19 cellular contexts compared by ENCODE assay signal in the genomic region with DNA sequence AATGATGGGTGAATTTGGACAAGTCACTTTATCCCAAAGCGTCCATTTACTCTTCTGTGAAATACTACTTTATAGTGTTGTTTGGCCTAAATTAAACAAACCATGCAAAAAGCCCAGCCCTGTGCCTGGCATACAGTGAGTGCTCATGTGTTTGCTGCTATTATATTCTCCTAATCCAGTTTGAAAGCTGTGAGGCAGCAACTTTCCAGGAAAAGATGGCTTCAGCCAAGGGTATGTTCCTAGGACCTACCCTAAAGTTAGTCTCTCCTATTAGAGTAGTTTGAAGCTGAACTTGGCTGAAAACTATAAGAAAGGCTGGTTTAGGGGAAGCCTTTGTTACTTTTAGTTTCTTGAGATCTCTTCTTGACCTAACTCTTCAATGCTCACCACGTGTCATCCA. TPM values are rescaled to one million over a fixed set of nuclear protein-coding genes. Genes with fewer than 3 reads are reported as not detected.
A peak's percentile ranks its signal among the peaks of the same experiment; 100 is the strongest.
DNase-seq lines count a peak whose midpoint lies in the region; ATAC-seq and TF ChIP-seq lines count a peak whose summit lies in the region.
"Had no signal": no experiment of that assay in that cellular context is flagged by ENCODE, and none has a peak within 500 bp of the region (broad histone marks: within the 10 kb centered on the region; RNA-seq: fewer than 3 reads in every experiment).

No MANE protein-coding gene starts in this region.

- H3K27ac Mint-ChIP-seq in activated T-cell treated with anti-CD3 and anti-CD28 coated beads, Interleukin-2, amount 50 U/mL, for 24 hours = peak overlapping the region; percentile 42
- peak overlapping the region in 7 of 8 donors; percentile 7 to 74 (median 59) for H3K27ac Mint-ChIP-seq in CD8-positive, alpha-beta memory T cell

- no peak overlapping the region for H3K4me3 Mint-ChIP-seq in activated T-cell treated with anti-CD3 and anti-CD28 coated beads, Interleukin-2, amount 50 U/mL, for 24 hours
- no peak overlapping the region for H3K4me3 Mint-ChIP-seq in CD8-positive, alpha-beta memory T cell

- peaks cover 18% of the 10 kb centered on the region for H3K4me1 ChIP-seq in CD8-positive, alpha-beta memory T cell (ENCODE audit: insufficient read depth, low read length)
- H3K4me1 ChIP-seq in colonic mucosa = peaks cover 5% of the 10 kb centered on the region
- peaks cover 14 to 56% (median 30%) of the 10 kb centered on the region in 4 donors for H3K4me1 ChIP-seq in stomach

- no peaks in the 10 kb centered on the region for H3K27me3 Mint-ChIP-seq in activated T-cell treated with anti-CD3 and anti-CD28 coated beads, Interleukin-2, amount 50 U/mL, for 24 hours
- H3K27me3 Mint-ChIP-seq in CD8-positive, alpha-beta memory T cell = no peaks in the 10 kb centered on the region

- no peak for TF ChIP-seq CTCF in colonic mucosa (IDR thresholded peaks at IDR 0.05)
- TF ChIP-seq CTCF in stomach (IDR thresholded peaks at IDR 0.05) = no peak

- POLR2A ChIA-PET in CD8-positive, alpha-beta memory T cell (lab: Charles Lee) = no interaction called here

- H3K27ac ChIP-seq in CD8-positive, alpha-beta memory T cell (ENCODE audit: low read depth, low read length) = no peak overlapping the region
- H3K27ac ChIP-seq in colonic mucosa (peak overlapping the region; percentile 62), stomach (peak overlapping the region in 3 of 5 donors; percentile 30 to 78 (median 50))
- H3K27ac ChIP-seq: A549, GM23248 had no signal

- TF ChIP-seq POLR2A in stomach (IDR thresholded peaks at IDR 0.05) = no peak

- ATAC-seq in HG03039 (IDR thresholded peaks at IDR 0.05; ENCODE audit: unreplicated experiment) = no peak
- ATAC-seq: K562 had no signal

- H3K4me3 ChIP-seq in CD8-positive, alpha-beta memory T cell (ENCODE audit: low read length) = no peak overlapping the region
- no peak overlapping the region for H3K4me3 ChIP-seq in colonic mucosa
- H3K4me3 ChIP-seq in stomach = no peak overlapping the region
- H3K4me3 ChIP-seq: A549, GM23248, K562 had no signal

- CTCF ChIA-PET in CD8-positive, alpha-beta memory T cell (lab: Charles Lee) = interaction anchor here (1.5 kb wide), 1 partner anchor 41 kb away, joined by 3 read pairs; no protein-coding TSS in a partner anchor

- 60 to 78% (median 69%) methylated on average over 2 of the region's 2 CpGs for WGBS in stomach, 5 donors

- no peaks in the 10 kb centered on the region for H3K9me3 Mint-ChIP-seq in activated T-cell treated with anti-CD3 and anti-CD28 coated beads, Interleukin-2, amount 50 U/mL, for 24 hours
- no peaks in the 10 kb centered on the region for H3K9me3 Mint-ChIP-seq in CD8-positive, alpha-beta memory T cell

- no peak for DNase-seq in activated T-cell treated with anti-CD3 and anti-CD28 coated beads, Interleukin-2, amount 50 U/mL, for 24 hours
- DNase-seq in activated T-cell treated with anti-CD3 and anti-CD28 coated beads for 4 hours (no peak), colonic mucosa (no peak), stomach (no peak), UCSD-AML1 (lab: John Stamatoyannopoulos, UW; ENCODE audit: unreplicated experiment) (no peak), putamen (ENCODE audit: low spot score) (no peak)
- DNase-seq in CD8-positive, alpha-beta memory T cell = no peak
- DNase-seq: Calu3; GM23248; NCI-H1436; NCI-H2029; NCI-H2171; NCI-H446 treated with DMSO at 0.1 percent for 48 hours; NK-92 treated with Interleukin-12 subunit alpha and Interleukin-12 subunit beta, amount 100 ng/mL, for 24 hours; OCI-M1; SIG-M5 had no signal

- H3K9ac ChIP-seq in colonic mucosa (ENCODE audit: low read depth in 2 of 2, low read length in 2 of 2) = peak overlapping the region in 1 of 2 donors; percentile 48
- H3K9ac ChIP-seq: GM23248 had no signal

- intact Hi-C loops in colonic mucosa (cut with DNase I) (no loop called here), stomach (cut with DNase I; ENCODE audit: low total_unique reads) (no loop called here)

- no peak for TF ChIP-seq EP300 in stomach (IDR thresholded peaks at IDR 0.05)

- H3K36me3 ChIP-seq in CD8-positive, alpha-beta memory T cell (ENCODE audit: insufficient read depth, low read length) = peaks cover 25% of the 10 kb centered on the region
- H3K36me3 ChIP-seq in colonic mucosa (no peaks in the 10 kb centered on the region), stomach (peaks cover 14 to 35% (median 27%) of the 10 kb centered on the region in 4 donors)

- no peaks in the 10 kb centered on the region for H3K9me3 ChIP-seq in CD8-positive, alpha-beta memory T cell (ENCODE audit: low read length)
- H3K9me3 ChIP-seq in colonic mucosa (no peaks in the 10 kb centered on the region), stomach (no peaks in the 10 kb centered on the region)
- H3K9me3 ChIP-seq: A549 had no signal

- H3K27me3 ChIP-seq in CD8-positive, alpha-beta memory T cell (ENCODE audit: insufficient read depth, low read length, poor library complexity, severe bottlenecking) = no peaks in the 10 kb centered on the region
- no peaks in the 10 kb centered on the region for H3K27me3 ChIP-seq in colonic mucosa
- H3K27me3 ChIP-seq in stomach = no peaks in the 10 kb centered on the region

- peaks cover 30% of the 10 kb centered on the region for H3K4me1 Mint-ChIP-seq in activated T-cell treated with anti-CD3 and anti-CD28 coated beads, Interleukin-2, amount 50 U/mL, for 24 hours (ENCODE audit: low read depth)
- H3K4me1 Mint-ChIP-seq in CD8-positive, alpha-beta memory T cell = peaks cover 34 to 41% (median 35%) of the 10 kb centered on the region in 3 donors

- peaks cover 17% of the 10 kb centered on the region for H3K36me3 Mint-ChIP-seq in activated T-cell treated with anti-CD3 and anti-CD28 coated beads, Interleukin-2, amount 50 U/mL, for 24 hours (ENCODE audit: low read depth)
- peaks cover 0 to 9% (median 2%) of the 10 kb centered on the region in 3 donors for H3K36me3 Mint-ChIP-seq in CD8-positive, alpha-beta memory T cell

RNA-seq across cellular contexts. Expression of a gene that starts 19.9 kb away (rescaled TPM):
- 10 to 100 TPM; 53.3 to 53.7 TPM for total RNA-seq in CD8-positive, alpha-beta memory T cell
- polyA plus RNA-seq in CD8-positive, alpha-beta memory T cell = 85.5 TPM
- total RNA-seq in colonic mucosa = 100 to 1,000 TPM; 208 to 218 TPM
- 100 to 1,000 TPM in 1 of 5 donors, 10 to 100 TPM in 4; 14.3 to 144 (median 44.0) TPM for total RNA-seq in stomach
- 10 to 100 TPM in 1 of 3 donors, 1 to 10 TPM in 2; 4.9 to 16.9 (median 7.5) TPM for polyA plus RNA-seq in stomach

RNA-seq across cellular contexts. Expression of a gene that starts 52.9 kb away (rescaled TPM):
- 10 to 100 TPM; 49.3 to 56.4 TPM for total RNA-seq in CD8-positive, alpha-beta memory T cell
- 48.3 TPM for polyA plus RNA-seq in CD8-positive, alpha-beta memory T cell
- total RNA-seq in colonic mucosa (10 to 100 TPM; 37.9 to 50.7 TPM), stomach (10 to 100 TPM; 20.0 to 57.1 (median 25.7) TPM)
- polyA plus RNA-seq in stomach = 10 to 100 TPM; 22.2 to 31.4 (median 25.2) TPM

RNA-seq across cellular contexts. Expression of a gene that starts 53.2 kb away (rescaled TPM):
- 10 to 100 TPM; 38.2 to 40.1 TPM for total RNA-seq in CD8-positive, alpha-beta memory T cell
- polyA plus RNA-seq in CD8-positive, alpha-beta memory T cell = 28.1 TPM
- total RNA-seq in colonic mucosa = 10 to 100 TPM; 34.1 to 38.6 TPM
- total RNA-seq in stomach = 100 to 1,000 TPM in 2 of 5 donors, 10 to 100 TPM in 3; 55.8 to 222 (median 94.9) TPM
- 10 to 100 TPM in 1 of 3 donors, 1 to 10 TPM in 2; 6.5 to 10.7 (median 8.1) TPM for polyA plus RNA-seq in stomach
